9 cellular contexts compared by ENCODE assay signal in the genomic region with DNA sequence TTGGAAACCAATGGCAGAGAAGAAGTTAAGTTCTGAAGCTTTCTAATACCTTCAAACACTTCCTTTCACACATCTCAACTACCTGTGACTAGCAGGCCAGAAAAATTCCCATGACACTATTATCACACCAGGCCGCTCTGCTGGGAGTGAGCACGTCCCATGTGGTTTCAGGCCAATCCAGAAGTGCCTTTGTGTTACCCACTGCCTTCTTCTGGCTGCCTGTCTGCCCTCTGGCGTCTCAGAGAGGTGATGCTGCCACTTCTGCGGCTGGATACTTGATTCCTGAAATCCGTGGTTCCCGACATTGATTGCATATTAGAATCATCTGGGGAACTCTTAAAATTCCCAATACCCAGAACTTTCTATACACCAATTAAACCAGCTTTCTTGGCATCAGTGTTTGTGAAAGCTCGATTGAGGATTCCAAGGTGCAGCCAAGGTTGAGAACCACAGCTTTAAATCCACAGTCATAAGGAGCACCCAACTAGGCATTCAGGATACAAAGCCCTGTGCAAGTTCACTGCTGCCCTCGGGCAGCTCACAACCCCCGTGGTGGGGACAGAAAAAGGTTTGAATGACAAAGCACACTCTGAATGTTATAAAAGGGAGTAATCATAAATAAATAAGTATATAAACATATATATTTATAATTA.
A peak's percentile ranks its signal among the peaks of the same experiment; 100 is the strongest.
DNase-seq lines count a peak whose midpoint lies in the region; ATAC-seq and TF ChIP-seq lines count a peak whose summit lies in the region.
"Had no signal": no experiment of that assay in that cellular context is flagged by ENCODE, and none has a peak within 500 bp of the region (broad histone marks: within the 10 kb centered on the region; RNA-seq: fewer than 3 reads in every experiment).

No MANE protein-coding gene starts in this region.

- no peaks in the 10 kb centered on the region for H3K36me3 Mint-ChIP-seq in osteocyte (ENCODE audit: unreplicated experiment)

- H3K79me2 ChIP-seq in OCI-LY3 (ENCODE audit: low read length): no peaks in the 10 kb centered on the region

- H3K4me2 ChIP-seq in OCI-LY3 (ENCODE audit: low read length): no peak overlapping the region

- H3K36me3 ChIP-seq in OCI-LY3 (replicated peaks; ENCODE audit: low read depth, low read length): no peaks in the 10 kb centered on the region

- H3K4me3 ChIP-seq in GM12864 (ENCODE audit: low read depth, low read length): no peak overlapping the region
- H3K4me3 ChIP-seq in OCI-LY3 (ENCODE audit: low read length): no peak overlapping the region
- no peak overlapping the region for H3K4me3 ChIP-seq in fibroblast of the aortic adventitia (ENCODE audit: low read depth, low read length)

- H3K4me3 Mint-ChIP-seq in osteocyte (ENCODE audit: unreplicated experiment): no peak overlapping the region

- no peak overlapping the region for H3K9ac ChIP-seq in OCI-LY3 (ENCODE audit: low read length)

- DNase-seq in GM12864 (ENCODE audit: low read depth) (no peak), fibroblast of the aortic adventitia (ENCODE audit: low read depth) (peak; percentile 3), osteocyte (ENCODE audit: extremely low spot score, unreplicated experiment) (no peak), GF-D8 (lab: John Stamatoyannopoulos, UW) (no peak), NCI-H2196 treated with DMSO at 0.1 percent for 48 hours (lab: John Stamatoyannopoulos, UW; ENCODE audit: unreplicated experiment) (no peak), HPDE6-E6E7 (ENCODE audit: extremely low spot score) (no peak)

- H3K9me3 ChIP-seq in OCI-LY3 (ENCODE audit: insufficient read depth, low read length): no peaks in the 10 kb centered on the region

- H3K27me3 Mint-ChIP-seq in osteocyte (ENCODE audit: unreplicated experiment): no peaks in the 10 kb centered on the region

- peaks cover 7% of the 10 kb centered on the region for H3K4me1 Mint-ChIP-seq in osteocyte (ENCODE audit: unreplicated experiment)

- H3K9me3 Mint-ChIP-seq in osteocyte (ENCODE audit: unreplicated experiment): no peaks in the 10 kb centered on the region

- H4K20me1 ChIP-seq in OCI-LY3 (ENCODE audit: insufficient read depth, low read length): no peaks in the 10 kb centered on the region

- H3K27ac ChIP-seq in OCI-LY3 (ENCODE audit: low read length): no peak overlapping the region
- H3K27ac ChIP-seq: HL-60 had no signal

- no peak overlapping the region for H3K27ac Mint-ChIP-seq in osteocyte (ENCODE audit: unreplicated experiment)

- H3K4me1 ChIP-seq in OCI-LY3 (ENCODE audit: low read length): no peaks in the 10 kb centered on the region

- no peak overlapping the region for H2AFZ ChIP-seq in OCI-LY3 (ENCODE audit: low read depth, low read length)

- peak; percentile 28 for TF ChIP-seq CTCF in GM12864 (IDR thresholded peaks at IDR 0.05; ENCODE audit: low read depth, low read length, missing control alignments)
- TF ChIP-seq CTCF in OCI-LY3 (IDR thresholded peaks at IDR 0.05; ENCODE audit: low read depth, low read length): 0 out of 2 replicates have a peak, but pooled peaks have one; percentile 18
- TF ChIP-seq CTCF in fibroblast of the aortic adventitia (IDR thresholded peaks at IDR 0.05; ENCODE audit: insufficient read depth, low read length): peak; percentile 45
- TF ChIP-seq CTCF in osteocyte (IDR thresholded peaks at IDR 0.05): peak; percentile 67

- no peak for ATAC-seq in GM18909 (IDR thresholded peaks at IDR 0.05; ENCODE audit: poor library complexity, unreplicated experiment)

- no peaks in the 10 kb centered on the region for H3K27me3 ChIP-seq in OCI-LY3 (ENCODE audit: low read depth, low read length)
